ENCODE assay signal across 8 cellular contexts in the genomic region with DNA sequence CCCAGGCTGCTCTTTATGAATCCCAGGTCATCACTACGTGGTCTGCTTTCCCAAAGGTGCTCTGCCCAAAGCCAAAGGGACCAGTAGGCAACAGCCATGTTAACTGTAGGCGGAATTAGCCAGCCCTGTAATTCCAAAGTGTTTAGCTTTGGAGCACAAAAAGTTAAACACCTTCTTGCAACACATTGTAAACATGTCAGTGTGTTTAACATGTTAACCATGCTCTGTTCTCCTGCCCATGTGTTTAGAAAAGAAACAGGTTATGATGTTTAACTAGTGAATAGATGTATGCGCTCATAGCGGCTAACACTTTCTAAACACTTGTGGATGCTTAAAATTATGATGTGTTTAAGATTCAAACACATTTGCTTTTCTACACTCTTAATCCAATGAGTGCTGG.
"Had no signal": no experiment of that assay in that cellular context is flagged by ENCODE, and none has a peak within 500 bp of the region (broad histone marks: within the 10 kb centered on the region; RNA-seq: fewer than 3 reads in every experiment).

No MANE protein-coding gene starts in this region.

- H3K4me1 ChIP-seq: HAP-1 had no signal

- H3K9me3 ChIP-seq: HAP-1 had no signal

- H3K4me3 ChIP-seq: GM23248, HAP-1 had no signal

- DNase-seq: GM23248, GOT3, H7, HFFc6, IMR-90 had no signal

- ATAC-seq: HCT116 had no signal

- H2AFZ ChIP-seq: GM23248 had no signal

- H3K36me3 ChIP-seq: HAP-1 had no signal

- H3K27ac ChIP-seq: GM23248, HL-60 had no signal

- H3K9ac ChIP-seq: GM23248 had no signal
